In genomic region chr10:43436291-43437140, GRCh38 we compare ENCODE assay signal across 1 cellular context.
A peak's percentile ranks its signal among the peaks of the same experiment; 100 is the strongest.
TF ChIP-seq lines count a peak whose summit lies in the region.

Gene ZNF487, plus strand, starts transcription at chr10:43437111. Its CDS starts 38,703 bp downstream, at chr10:43475814.

TF ChIP-seq in K562, 482 proteins besides CTCF, POLR2A, EP300 and RAD21 (continued from another document and continues in another):
- peak; percentile 64 for TF ChIP-seq ZNF395 (CRISPR knock-in tag; IDR thresholded peaks at IDR 0.05)
- TF ChIP-seq TGIF2 (CRISPR knock-in tag; IDR thresholded peaks at IDR 0.05), result no peak; the same call in 1 of the 2 replicates
- no peak for TF ChIP-seq TAL1 (IDR thresholded peaks at IDR 0.05)
- no peak for TF ChIP-seq DNMT1 (IDR thresholded peaks at IDR 0.05)
- peak; percentile 36; the same call in 1 of the 2 replicates for TF ChIP-seq HIVEP1 (CRISPR knock-in tag; IDR thresholded peaks at IDR 0.05)
- TF ChIP-seq TEAD1 (CRISPR knock-in tag; IDR thresholded peaks at IDR 0.05), result peak in 1 of 2 experiments; percentile 66; a peak in 1 of 4 replicates
- no peak for TF ChIP-seq XRCC3 (IDR thresholded peaks at IDR 0.05)
- TF ChIP-seq RBM14 (IDR thresholded peaks at IDR 0.05; ENCODE audit: borderline replicate concordance, insufficient read depth, low read depth, low read length), result 0 out of 2 replicates have a peak, but pooled peaks have one; percentile 64
- no peak; the same call in 1 of the 2 replicates for TF ChIP-seq USF1 (CRISPR knock-in tag; IDR thresholded peaks at IDR 0.05)
- 0 out of 2 replicates have a peak, but pooled peaks have one; percentile 7 for TF ChIP-seq ZNF644 (tag; IDR thresholded peaks at IDR 0.05; ENCODE audit: low read depth)
- peak; percentile 96 for TF ChIP-seq CXXC5 (CRISPR knock-in tag; IDR thresholded peaks at IDR 0.05)
- peak; percentile 44; the same call in 1 of the 2 replicates for TF ChIP-seq NCOA1 (IDR thresholded peaks at IDR 0.05; ENCODE audit: low read depth)
- peak; percentile 93 for TF ChIP-seq ATF7 (IDR thresholded peaks at IDR 0.05)
- peak; percentile 85 for TF ChIP-seq VEZF1 (CRISPR knock-in tag; IDR thresholded peaks at IDR 0.05)
- TF ChIP-seq HMG20A (CRISPR knock-in tag; conservative IDR thresholded peaks at IDR 0.05), result no peak
- peak; percentile 92 for TF ChIP-seq RB1 (IDR thresholded peaks at IDR 0.05; ENCODE audit: low read depth)
- TF ChIP-seq ZNF780A (CRISPR knock-in tag; IDR thresholded peaks at IDR 0.05), result no peak
- peak; percentile 48 for TF ChIP-seq NCOR1 (IDR thresholded peaks at IDR 0.05)
- TF ChIP-seq PHF8 (IDR thresholded peaks at IDR 0.05; ENCODE audit: borderline replicate concordance, low read length), result peak; percentile 97
- no peak for TF ChIP-seq ZNF778 (CRISPR knock-in tag; IDR thresholded peaks at IDR 0.05)
- TF ChIP-seq TEAD4 (IDR thresholded peaks at IDR 0.05; ENCODE audit: low read length), result 0 out of 2 replicates have a peak, but pooled peaks have one; percentile 17
- TF ChIP-seq TEAD4 (CRISPR knock-in tag; IDR thresholded peaks at IDR 0.05; ENCODE audit: borderline replicate concordance), result no peak
- TF ChIP-seq ZNF586 (CRISPR knock-in tag; conservative IDR thresholded peaks at IDR 0.05), result no peak; the same call in 1 of the 2 replicates
- no peak for TF ChIP-seq ZNF696 (CRISPR knock-in tag; conservative IDR thresholded peaks at IDR 0.05)
- TF ChIP-seq CBFB (CRISPR knock-in tag; IDR thresholded peaks at IDR 0.05), result no peak
- no peak for TF ChIP-seq RBM15 (IDR thresholded peaks at IDR 0.05; ENCODE audit: insufficient read depth, low read length)
- TF ChIP-seq KLF6 (CRISPR knock-in tag; IDR thresholded peaks at IDR 0.05; ENCODE audit: borderline replicate concordance), result peak; percentile 60; the same call in 1 of the 2 replicates
- no peak for TF ChIP-seq PKNOX1 (IDR thresholded peaks at IDR 0.05)
- peak; percentile 91 for TF ChIP-seq HNRNPL (IDR thresholded peaks at IDR 0.05; ENCODE audit: low read depth, low read length)
- TF ChIP-seq MLLT1 (IDR thresholded peaks at IDR 0.05), result peak; percentile 68; a peak in 2 of 4 replicates
- TF ChIP-seq SMC3 (conservative IDR thresholded peaks at IDR 0.05; ENCODE audit: insufficient read depth, low read depth, low read length), result 0 out of 2 replicates have a peak, but pooled peaks have one; percentile 24
- TF ChIP-seq RBM34 (IDR thresholded peaks at IDR 0.05; ENCODE audit: borderline replicate concordance, insufficient read depth, low read length), result peak; percentile 68; the same call in 1 of the 2 replicates
- TF ChIP-seq ZNF589 (CRISPR knock-in tag; IDR thresholded peaks at IDR 0.05; ENCODE audit: low read depth), result no peak
- no peak for TF ChIP-seq ZNF655 (CRISPR knock-in tag; IDR thresholded peaks at IDR 0.05)
- peak; percentile 89 for TF ChIP-seq ELF4 (CRISPR knock-in tag; IDR thresholded peaks at IDR 0.05)
- TF ChIP-seq CREB1 (IDR thresholded peaks at IDR 0.05), result peak; percentile 94
- TF ChIP-seq CREB1 (CRISPR knock-in tag; IDR thresholded peaks at IDR 0.05), result peak; percentile 96
- TF ChIP-seq IRF1 (CRISPR knock-in tag; IDR thresholded peaks at IDR 0.05; ENCODE audit: borderline replicate concordance), result no peak
- TF ChIP-seq E2F1 (CRISPR knock-in tag; IDR thresholded peaks at IDR 0.05), result peak; percentile 90
- peak; percentile 56 for TF ChIP-seq CREB3L1 (IDR thresholded peaks at IDR 0.05; ENCODE audit: borderline replicate concordance, low read depth)
- TF ChIP-seq ZNF511 (CRISPR knock-in tag; IDR thresholded peaks at IDR 0.05), result peak; percentile 79; the same call in 1 of the 2 replicates
- TF ChIP-seq RHOXF2B (CRISPR knock-in tag; conservative IDR thresholded peaks at IDR 0.05), result peak; percentile 16; the same call in 1 of the 2 replicates
- peak; percentile 86 for TF ChIP-seq KDM5B (IDR thresholded peaks at IDR 0.05; ENCODE audit: insufficient replicate concordance, low read depth, low read length)
- peak; percentile 96 for TF ChIP-seq CREM (IDR thresholded peaks at IDR 0.05; ENCODE audit: low read depth)
- TF ChIP-seq ZNF24 (IDR thresholded peaks at IDR 0.05), result peak; percentile 86
- no peak for TF ChIP-seq POLR3G (IDR thresholded peaks at IDR 0.05; ENCODE audit: extremely low read depth, insufficient read length, insufficient replicate concordance)
- peak; percentile 78 for TF ChIP-seq ARID4B (CRISPR knock-in tag; IDR thresholded peaks at IDR 0.05)
- TF ChIP-seq TEAD2 (tag; IDR thresholded peaks at IDR 0.05), result no peak
- no peak for TF ChIP-seq PRMT5 (CRISPR knock-in tag; IDR thresholded peaks at IDR 0.05)
- no peak for TF ChIP-seq HNRNPH1 (optimal IDR thresholded peaks at IDR 0.05; ENCODE audit: low read depth, low read length)
- peak; percentile 63; the same call in 1 of the 2 replicates for TF ChIP-seq MTA1 (IDR thresholded peaks at IDR 0.05; ENCODE audit: borderline replicate concordance)
- peak; percentile 91 for TF ChIP-seq ESRRA (IDR thresholded peaks at IDR 0.05; ENCODE audit: borderline replicate concordance, low read depth)
